In genomic region chr2:178109813-178110212, GRCh38 we compare ENCODE assay signal across 8 cellular contexts. TPM values are rescaled to one million over a fixed set of nuclear protein-coding genes. Genes with fewer than 3 reads are reported as not detected.
DNase-seq lines count a peak whose midpoint lies in the region; ATAC-seq and TF ChIP-seq lines count a peak whose summit lies in the region.

No MANE protein-coding gene starts in this region.

- no peaks in the 10 kb centered on the region for H3K27me3 ChIP-seq in H7 (ENCODE audit: control insufficient read depth, insufficient read depth, low read length)
- no peaks in the 10 kb centered on the region for H3K27me3 ChIP-seq in breast epithelium

- DNase-seq in CD14-positive monocyte (ENCODE audit: low spot score), result no peak
- peak; percentile 35 for DNase-seq in H7
- peak; percentile 44 for DNase-seq in NCI-H446 treated with DMSO at 0.1 percent for 48 hours (lab: John Stamatoyannopoulos, UW)
- no peak for DNase-seq in breast epithelium (ENCODE audit: low spot score in 2 of 2)
- peak; percentile 62 for DNase-seq in medulla oblongata (ENCODE audit: extremely low spot score)
- DNase-seq in occipital lobe (lab: John Stamatoyannopoulos, UW), result no peak
- DNase-seq in activated naive CD4-positive, alpha-beta T cell treated with anti-CD3 and anti-CD28 coated beads, Interleukin-2, amount 10 ng/mL, durations not matched to agents 7 days and 5 days, result no peak

- no peak for TF ChIP-seq POLR2A in breast epithelium (IDR thresholded peaks at IDR 0.05)

- intact Hi-C loops in CD14-positive monocyte (cut with micrococcal nuclease) (no loop called here), breast epithelium (cut with DNase I; ENCODE audit: low total_unique reads) (no loop called here)

- CTCF ChIA-PET in activated naive CD4-positive, alpha-beta T cell treated with anti-CD3 and anti-CD28 coated beads, Interleukin-2, amount 10 ng/mL, durations not matched to agents 7 days and 5 days (lab: Charles Lee), result interaction anchor here (1.1 to 2.7 kb wide), 2 partner anchors 8 to 305 kb away, joined by 5 to 14 read pairs; no protein-coding TSS in a partner anchor

- H3K4me3 ChIP-seq in H7 (ENCODE audit: insufficient read depth, low read depth, low read length) (no peak overlapping the region), breast epithelium (no peak overlapping the region)

- TF ChIP-seq CTCF in CD14-positive monocyte (IDR thresholded peaks at IDR 0.05), result peak; percentile 76
- peak in 2 of 3 donors; percentile 32 to 53 for TF ChIP-seq CTCF in breast epithelium (IDR thresholded peaks at IDR 0.05)

- H3K27me3 Mint-ChIP-seq in CD14-positive monocyte (ENCODE audit: low read depth in 3 of 3), result peaks cover 0 to 3% (median 1%) of the 10 kb centered on the region in 3 donors
- H3K27me3 Mint-ChIP-seq in activated naive CD4-positive, alpha-beta T cell treated with anti-CD3 and anti-CD28 coated beads, Interleukin-2, amount 10 ng/mL, durations not matched to agents 7 days and 5 days, result no peaks in the 10 kb centered on the region

- H3K36me3 ChIP-seq in H7 (replicated peaks; ENCODE audit: control insufficient read depth, insufficient read depth, low read length) (no peaks in the 10 kb centered on the region), breast epithelium (no peaks in the 10 kb centered on the region)

- H3K4me3 Mint-ChIP-seq in CD14-positive monocyte, result no peak overlapping the region
- no peak overlapping the region for H3K4me3 Mint-ChIP-seq in activated naive CD4-positive, alpha-beta T cell treated with anti-CD3 and anti-CD28 coated beads, Interleukin-2, amount 10 ng/mL, durations not matched to agents 7 days and 5 days

- H3K36me3 Mint-ChIP-seq in CD14-positive monocyte, result peaks cover 0 to 3% of the 10 kb centered on the region in 2 donors
- no peaks in the 10 kb centered on the region for H3K36me3 Mint-ChIP-seq in activated naive CD4-positive, alpha-beta T cell treated with anti-CD3 and anti-CD28 coated beads, Interleukin-2, amount 10 ng/mL, durations not matched to agents 7 days and 5 days

- no peak overlapping the region for H3K27ac ChIP-seq in breast epithelium

- H3K9me3 ChIP-seq in breast epithelium, result no peaks in the 10 kb centered on the region

- no peak overlapping the region for H3K27ac Mint-ChIP-seq in CD14-positive monocyte
- no peak overlapping the region for H3K27ac Mint-ChIP-seq in activated naive CD4-positive, alpha-beta T cell treated with anti-CD3 and anti-CD28 coated beads, Interleukin-2, amount 10 ng/mL, durations not matched to agents 7 days and 5 days

- H3K9me3 Mint-ChIP-seq in CD14-positive monocyte, result no peaks in the 10 kb centered on the region
- H3K9me3 Mint-ChIP-seq in activated naive CD4-positive, alpha-beta T cell treated with anti-CD3 and anti-CD28 coated beads, Interleukin-2, amount 10 ng/mL, durations not matched to agents 7 days and 5 days, result no peaks in the 10 kb centered on the region

- ATAC-seq in GM19328 (IDR thresholded peaks at IDR 0.05; ENCODE audit: unreplicated experiment), result no peak

- no peaks in the 10 kb centered on the region for H3K4me1 ChIP-seq in breast epithelium

- H3K4me1 Mint-ChIP-seq in CD14-positive monocyte, result peaks cover 22% of the 10 kb centered on the region
- peaks cover 25% of the 10 kb centered on the region for H3K4me1 Mint-ChIP-seq in activated naive CD4-positive, alpha-beta T cell treated with anti-CD3 and anti-CD28 coated beads, Interleukin-2, amount 10 ng/mL, durations not matched to agents 7 days and 5 days

RNA-seq across cellular contexts. Expression of gene RBM45, which starts 2.4 kb away (rescaled TPM):
- polyA plus RNA-seq in CD14-positive monocyte, result 1 to 10 TPM; 5.7 to 5.9 TPM
- 11.3 and 12.9 TPM in 2 replicates for total RNA-seq in H7 (2014; rRNA removed; shearing (Covaris generic))
- total RNA-seq in breast epithelium (10 to 100 TPM; 12.8 to 18.1 (median 15.4) TPM), occipital lobe (31.2 TPM)

RNA-seq across cellular contexts. Expression of gene PDE11A, which starts 37.2 kb away (rescaled TPM):
- not detected for polyA plus RNA-seq in CD14-positive monocyte
- 0.18 and 1.2 TPM in 2 replicates for total RNA-seq in H7 (2014; rRNA removed; shearing (Covaris generic))
- total RNA-seq in breast epithelium (1 to 10 TPM in 2 of 3 donors, under 1 TPM in 1; 0.96 to 2.3 (median 2.2) TPM), occipital lobe (1.7 TPM)

Comparison
In these comparisons a context has a peak if more than half of its experiments do, and no peak if none do; other contexts are left out.
1. DNase-seq: peak in H7 (single experiment), NCI-H446 treated with DMSO at 0.1 percent for 48 hours (single experiment) and medulla oblongata (single experiment); none in CD14-positive monocyte (single experiment), breast epithelium (0 of 2), occipital lobe (single experiment) and activated naive CD4-positive, alpha-beta T cell treated with anti-CD3 and anti-CD28 coated beads, Interleukin-2, amount 10 ng/mL, durations not matched to agents 7 days and 5 days (single experiment).